8 cellular contexts compared by ENCODE assay signal in genomic region chr22:41780714-41781507, GRCh38. TPM values are rescaled to one million over a fixed set of nuclear protein-coding genes. Genes with fewer than 3 reads are reported as not detected.
A peak's percentile ranks its signal among the peaks of the same experiment; 100 is the strongest.
DNase-seq lines count a peak whose midpoint lies in the region; ATAC-seq and TF ChIP-seq lines count a peak whose summit lies in the region.

No MANE protein-coding gene starts in this region.

- no peak overlapping the region for H3K27ac ChIP-seq in right atrium auricular region

- no peak overlapping the region for H3K4me3 ChIP-seq in right atrium auricular region

- peaks cover 57% of the 10 kb centered on the region for H3K4me1 Mint-ChIP-seq in activated T-cell treated with anti-CD3 and anti-CD28 coated beads, Interleukin-2, amount 50 U/mL, for 4 hours (ENCODE audit: low read depth)

- no peaks in the 10 kb centered on the region for H3K9me3 ChIP-seq in right atrium auricular region

- H3K36me3 Mint-ChIP-seq in activated T-cell treated with anti-CD3 and anti-CD28 coated beads, Interleukin-2, amount 50 U/mL, for 4 hours (ENCODE audit: insufficient read depth), result no peaks in the 10 kb centered on the region

- peak overlapping the region; percentile 81 for H3K4me3 Mint-ChIP-seq in activated T-cell treated with anti-CD3 and anti-CD28 coated beads, Interleukin-2, amount 50 U/mL, for 4 hours

- H3K27me3 Mint-ChIP-seq in activated T-cell treated with anti-CD3 and anti-CD28 coated beads, Interleukin-2, amount 50 U/mL, for 4 hours (ENCODE audit: low read depth), result no peaks in the 10 kb centered on the region

- no peaks in the 10 kb centered on the region for H3K36me3 ChIP-seq in right atrium auricular region

- H3K4me1 ChIP-seq in right atrium auricular region, result no peaks in the 10 kb centered on the region

- 0 out of 3 replicates have a peak, but pooled peaks have one; percentile 2 for TF ChIP-seq CTCF in GM12872 (IDR thresholded peaks at IDR 0.05; ENCODE audit: insufficient read depth, low read depth, low read length)
- no peak for TF ChIP-seq CTCF in right atrium auricular region (IDR thresholded peaks at IDR 0.05)

- no peaks in the 10 kb centered on the region for H3K9me3 Mint-ChIP-seq in activated T-cell treated with anti-CD3 and anti-CD28 coated beads, Interleukin-2, amount 50 U/mL, for 4 hours

- no peaks in the 10 kb centered on the region for H3K27me3 ChIP-seq in right atrium auricular region

- ATAC-seq in HG02588 (IDR thresholded peaks at IDR 0.05; ENCODE audit: unreplicated experiment), result peak; percentile 82
- peak; percentile 96 for ATAC-seq in activated T-cell treated with anti-CD3 and anti-CD28 coated beads, Interleukin-2, amount 50 U/mL, for 4 hours

- DNase-seq in NOMO-1 treated with dmso at 0.1 percent for 144 hours (lab: John Stamatoyannopoulos, UW; ENCODE audit: unreplicated experiment), result peak; percentile 88
- DNase-seq in activated T-cell treated with anti-CD3 and anti-CD28 coated beads, Interleukin-2, amount 50 U/mL, for 4 hours, result peak; percentile 73
- peak; percentile 69 for DNase-seq in right atrium auricular region (ENCODE audit: low spot score)
- peak; percentile 95 for DNase-seq in stimulated activated CD4-positive, alpha-beta T cell treated with anti-CD3 and anti-CD28 coated beads, Interleukin-1b, Interleukin-23, amount 100 ng/mL, for 48 hours
- no peak for DNase-seq in DMS79 (lab: John Stamatoyannopoulos, UW)
- no peak for DNase-seq in NCI-H510A (lab: John Stamatoyannopoulos, UW)

RNA-seq across cellular contexts. Expression of gene CCDC134, which starts 19.6 kb away (rescaled TPM):
- 10 to 100 TPM; 16.0 to 20.2 (median 18.4) TPM for total RNA-seq in activated T-cell treated with anti-CD3 and anti-CD28 coated beads, Interleukin-2, amount 50 U/mL, for 4 hours
- total RNA-seq in right atrium auricular region, result 1 to 10 TPM; 4.0 to 6.4 TPM

RNA-seq across cellular contexts. Expression of gene SREBF2, which starts 52.0 kb away (rescaled TPM):
- total RNA-seq in activated T-cell treated with anti-CD3 and anti-CD28 coated beads, Interleukin-2, amount 50 U/mL, for 4 hours, result 100 to 1,000 TPM; 123 to 178 (median 155) TPM
- total RNA-seq in right atrium auricular region, result 10 to 100 TPM; 45.6 to 61.4 TPM

Comparison
In these comparisons a context has a peak if more than half of its experiments do, and no peak if none do; other contexts are left out.
1. DNase-seq: peak in NOMO-1 treated with dmso at 0.1 percent for 144 hours (single experiment), activated T-cell treated with anti-CD3 and anti-CD28 coated beads, Interleukin-2, amount 50 U/mL, for 4 hours (single experiment), right atrium auricular region (single experiment) and stimulated activated CD4-positive, alpha-beta T cell treated with anti-CD3 and anti-CD28 coated beads, Interleukin-1b, Interleukin-23, amount 100 ng/mL, for 48 hours (single experiment); none in DMS79 (single experiment) and NCI-H510A (single experiment).